12 cellular contexts compared by ENCODE assay signal in genomic region chr9:68505681-68506409, GRCh38. TPM values are rescaled to one million over a fixed set of nuclear protein-coding genes. Genes with fewer than 3 reads are reported as not detected.
DNase-seq lines count a peak whose midpoint lies in the region; ATAC-seq and TF ChIP-seq lines count a peak whose summit lies in the region.
"Had no signal": no experiment of that assay in that cellular context is flagged by ENCODE, and none has a peak within 500 bp of the region (broad histone marks: within the 10 kb centered on the region; RNA-seq: fewer than 3 reads in every experiment).

No MANE protein-coding gene starts in this region.

- H3K4me3 ChIP-seq in esophagus squamous epithelium (no peak overlapping the region), skeletal muscle tissue (ENCODE audit: low read length in 3 of 3) (no peak overlapping the region)

- no peaks in the 10 kb centered on the region for H3K27me3 ChIP-seq in esophagus squamous epithelium
- H3K27me3 ChIP-seq in skeletal muscle tissue (ENCODE audit: control insufficient read depth in 3 of 3, insufficient read depth in 3 of 3, low read length in 3 of 3), result no peaks in the 10 kb centered on the region

- no peak for TF ChIP-seq CTCF in esophagus squamous epithelium (IDR thresholded peaks at IDR 0.05)

- no peak for TF ChIP-seq POLR2A in esophagus squamous epithelium (IDR thresholded peaks at IDR 0.05)

- H3K9ac ChIP-seq in skeletal muscle tissue (ENCODE audit: low read depth in 1 of 3, low read length in 3 of 3), result no peak overlapping the region

- DNase-seq in esophagus squamous epithelium (lab: John Stamatoyannopoulos, UW), result no peak
- no peak for DNase-seq in NCI-H774 (lab: John Stamatoyannopoulos, UW)
- DNase-seq in superior temporal gyrus (ENCODE audit: extremely low spot score), result no peak
- DNase-seq: NCI-H2029 treated with DMSO at 0.1 percent for 48 hours, WERI-Rb-1 had no signal

- H3K9me3 ChIP-seq in esophagus squamous epithelium, result no peaks in the 10 kb centered on the region
- no peaks in the 10 kb centered on the region for H3K9me3 ChIP-seq in skeletal muscle tissue (ENCODE audit: control insufficient read depth in 3 of 3, low read length in 3 of 3)

- 60 to 71% methylated on average over 4 of the region's 4 CpGs for WGBS in esophagus squamous epithelium, 2 donors

- intact Hi-C loops in esophagus squamous epithelium (cut with DNase I), result no loop called here

- H3K27ac ChIP-seq in esophagus squamous epithelium (peak overlapping the region in 3 of 4 donors; percentile 64 to 67 (median 66)), skeletal muscle tissue (ENCODE audit: low read depth, low read length) (peak overlapping the region; percentile 0)
- H3K27ac ChIP-seq: WERI-Rb-1 had no signal

- peak; percentile 84 for ATAC-seq in GM19395 (IDR thresholded peaks at IDR 0.05; ENCODE audit: unreplicated experiment)
- peak; percentile 70 for ATAC-seq in HG03565 (IDR thresholded peaks at IDR 0.05; ENCODE audit: unreplicated experiment)
- no peak for ATAC-seq in GM19023 (IDR thresholded peaks at IDR 0.05; ENCODE audit: unreplicated experiment)
- ATAC-seq in HG02623 (IDR thresholded peaks at IDR 0.05; ENCODE audit: unreplicated experiment), result no peak

- H3K4me1 ChIP-seq in esophagus squamous epithelium, result peaks cover 2 to 54% (median 7%) of the 10 kb centered on the region in 3 donors
- peaks cover 7 to 16% (median 15%) of the 10 kb centered on the region in 3 donors for H3K4me1 ChIP-seq in skeletal muscle tissue (ENCODE audit: control insufficient read depth in 3 of 3, insufficient read depth in 3 of 3, low read length in 3 of 3)

- no peaks in the 10 kb centered on the region for H3K36me3 ChIP-seq in esophagus squamous epithelium
- peaks cover 0 to 6% (median under 1%) of the 10 kb centered on the region in 3 donors for H3K36me3 ChIP-seq in skeletal muscle tissue (ENCODE audit: control insufficient read depth in 3 of 3, insufficient read depth in 3 of 3, low read length in 3 of 3)
- H3K36me3 ChIP-seq: WERI-Rb-1 had no signal

RNA-seq across cellular contexts. Expression of gene TMEM252, which starts 34.8 kb away (rescaled TPM):
- total RNA-seq in esophagus squamous epithelium, result not detected
- total RNA-seq in skeletal muscle tissue, result not detected
- total RNA-seq: pulmonary artery endothelial cell, subcutaneous adipose tissue had no signal

Comparison
In these comparisons a context has a peak if more than half of its experiments do, and no peak if none do; other contexts are left out.
1. ATAC-seq: peak in GM19395 (single experiment) and HG03565 (single experiment); none in GM19023 (single experiment) and HG02623 (single experiment).